8 cellular contexts compared by ENCODE assay signal in genomic region chr20:41411458-41411857, GRCh38. TPM values are rescaled to one million over a fixed set of nuclear protein-coding genes. Genes with fewer than 3 reads are reported as not detected.
DNase-seq lines count a peak whose midpoint lies in the region; ATAC-seq and TF ChIP-seq lines count a peak whose summit lies in the region.

No MANE protein-coding gene starts in this region.

- no peaks in the 10 kb centered on the region for H3K27me3 ChIP-seq in H7 (ENCODE audit: control insufficient read depth, insufficient read depth, low read length)

- TF ChIP-seq CTCF in C4-2B (conservative IDR thresholded peaks at IDR 0.05) = peak; percentile 62

- H3K27ac ChIP-seq in C4-2B = no peak overlapping the region

- no peak overlapping the region for H3K4me3 ChIP-seq in H7 (ENCODE audit: insufficient read depth, low read depth, low read length)

- peak; percentile 27 for DNase-seq in M059J (ENCODE audit: low read depth)
- peak; percentile 29 for DNase-seq in cerebellar cortex (ENCODE audit: low spot score)
- peak; percentile 45 for DNase-seq in midbrain (lab: John Stamatoyannopoulos, UW)
- DNase-seq in H7 = no peak
- DNase-seq in NCI-H2081 treated with DMSO at 0.1 percent for 48 hours (lab: John Stamatoyannopoulos, UW) = no peak
- DNase-seq in NCI-H510A treated with DMSO at 0.1 percent for 48 hours (lab: John Stamatoyannopoulos, UW) = no peak

- H3K36me3 ChIP-seq in H7 (replicated peaks; ENCODE audit: control insufficient read depth, insufficient read depth, low read length) = peaks cover 62% of the 10 kb centered on the region

- ATAC-seq in GM18520 (IDR thresholded peaks at IDR 0.05; ENCODE audit: unreplicated experiment) = no peak

RNA-seq across cellular contexts. Expression of gene EMILIN3, which starts 44.8 kb away (rescaled TPM):
- not detected in 2 replicates for total RNA-seq in M059J (2014; rRNA removed; shearing (Covaris generic))
- 6.2 and 7.9 TPM in 2 replicates for total RNA-seq in H7 (2014; rRNA removed; shearing (Covaris generic))

Comparison
In these comparisons a context has a peak if more than half of its experiments do, and no peak if none do; other contexts are left out.
1. DNase-seq: peak in M059J (single experiment), cerebellar cortex (single experiment) and midbrain (single experiment); none in H7 (single experiment), NCI-H2081 treated with DMSO at 0.1 percent for 48 hours (single experiment) and NCI-H510A treated with DMSO at 0.1 percent for 48 hours (single experiment).